10 cellular contexts compared by ENCODE assay signal in genomic region chr1:5770981-5771765, GRCh38.
DNase-seq lines count a peak whose midpoint lies in the region; ATAC-seq, FAIRE-seq and TF ChIP-seq lines count a peak whose summit lies in the region.
"Had no signal": no experiment of that assay in that cellular context is flagged by ENCODE, and none has a peak within 500 bp of the region (broad histone marks: within the 10 kb centered on the region; RNA-seq: fewer than 3 reads in every experiment).

No MANE protein-coding gene starts in this region.

- H3K4me3 ChIP-seq in H1 (ENCODE audit: extremely low read depth in 1 of 4, insufficient read depth in 2 of 4, low read depth in 3 of 4, low read length in 4 of 4) = no peak overlapping the region
- peak overlapping the region; percentile 22 for H3K4me3 ChIP-seq in psoas muscle
- no peak overlapping the region for H3K4me3 ChIP-seq in brain microvascular endothelial cell (ENCODE audit: low read depth, low read length)

- H3K4ac ChIP-seq in H9 (ENCODE audit: low read depth, low read length) (no peak overlapping the region), H1 (replicated peaks; ENCODE audit: insufficient read length, low read depth, low read length) (no peak overlapping the region)

- H4K20me1 ChIP-seq in H9 (ENCODE audit: control insufficient read depth, insufficient read depth, insufficient read length) (no peaks in the 10 kb centered on the region), H1 (replicated peaks in 1 of 2; ENCODE audit: control insufficient read depth in 1 of 2, insufficient read depth in 2 of 2, low read length in 2 of 2) (no peaks in the 10 kb centered on the region)

- H3K4me2 ChIP-seq in H9 (ENCODE audit: insufficient read depth, insufficient read length, low read length) (no peak overlapping the region), H1 (ENCODE audit: insufficient read depth in 1 of 2, low read depth in 2 of 2, low read length in 2 of 2) (no peak overlapping the region)

- peak in 2 of 4 donors; percentile 34 to 38 for ATAC-seq in psoas muscle
- ATAC-seq: activated naive CD8-positive, alpha-beta T cell treated with anti-CD3 and anti-CD28 coated beads, Interleukin-2, amount 50 U/mL, for 24 hours had no signal

- no peak overlapping the region for H2AK5ac ChIP-seq in H9 (ENCODE audit: insufficient read length, low read length)
- no peak overlapping the region for H2AK5ac ChIP-seq in H1 (ENCODE audit: low read depth, low read length)

- CTCF ChIA-PET in H1 (lab: Charles Lee; ENCODE audit: partially characterized antibody) = interaction anchor here (0.7 to 1.9 kb wide), 4 partner anchors 14 to 150 kb away, joined by 3 to 4 read pairs (median 3); no protein-coding TSS in a partner anchor

- H3K27me3 Mint-ChIP-seq in H9 (ENCODE audit: low read depth) = peaks cover 18% of the 10 kb centered on the region

- no peaks in the 10 kb centered on the region for H3K36me3 ChIP-seq in H1 (ENCODE audit: control insufficient read depth in 2 of 4, insufficient read depth in 4 of 4, low read length in 3 of 4)
- H3K36me3 ChIP-seq in psoas muscle (ENCODE audit: insufficient read depth in 1 of 2, low read depth in 1 of 2) = no peaks in the 10 kb centered on the region
- H3K36me3 ChIP-seq in brain microvascular endothelial cell (replicated peaks) = no peaks in the 10 kb centered on the region

- H3K79me2 ChIP-seq in H9 (ENCODE audit: insufficient read depth, low read length) (no peaks in the 10 kb centered on the region), H1 (ENCODE audit: control insufficient read depth in 1 of 2, insufficient read depth in 2 of 2, low read length in 2 of 2) (no peaks in the 10 kb centered on the region)

- H3K14ac ChIP-seq in H9 (ENCODE audit: insufficient read depth, low read length) (no peak overlapping the region; the same call in 1 of the 2 replicates), H1 (ENCODE audit: insufficient read length) (no peak overlapping the region)

- H3K36me3 Mint-ChIP-seq in H9 (ENCODE audit: insufficient read depth in 1 of 3, low read depth in 3 of 3) = no peaks in the 10 kb centered on the region

- H2BK12ac ChIP-seq in H9 (ENCODE audit: insufficient read length, low read depth, low read length) (no peak overlapping the region), H1 (ENCODE audit: low read depth, low read length) (0 out of 2 replicates have a peak overlapping the region, but pooled peaks have one; percentile 75)

- H3K23ac ChIP-seq in H9 (ENCODE audit: insufficient read length, low read depth, low read length) (no peak overlapping the region), H1 (ENCODE audit: insufficient read length) (no peak overlapping the region)

- H3K23me2 ChIP-seq in H9 (ENCODE audit: insufficient read length, low read depth, low read length, poor library complexity, severe bottlenecking) (peaks cover 4% of the 10 kb centered on the region), H1 (ENCODE audit: low read depth, low read length) (no peaks in the 10 kb centered on the region)

- H4K5ac ChIP-seq in H9 (ENCODE audit: insufficient read length, low read depth, low read length) (no peak overlapping the region), H1 (ENCODE audit: insufficient read length, low read depth, low read length) (no peak overlapping the region)

- H3K9me3 ChIP-seq in H9 (ENCODE audit: control insufficient read depth, low read depth, low read length) = no peaks in the 10 kb centered on the region
- no peaks in the 10 kb centered on the region for H3K9me3 ChIP-seq in H1 (ENCODE audit: insufficient read depth in 2 of 2, low read depth in 1 of 2, low read length in 1 of 2)
- no peaks in the 10 kb centered on the region for H3K9me3 ChIP-seq in psoas muscle

- H3K18ac ChIP-seq in H9 (ENCODE audit: insufficient read length, low read depth, low read length) = no peak overlapping the region
- H3K18ac ChIP-seq in H1 (ENCODE audit: extremely low read depth, low read length) = no peak overlapping the region

- no peak overlapping the region for H2BK5ac ChIP-seq in H9 (ENCODE audit: insufficient read length, low read length)
- no peak overlapping the region for H2BK5ac ChIP-seq in H1 (ENCODE audit: low read depth, low read length)

- H4K8ac ChIP-seq in H9 (replicated peaks; ENCODE audit: insufficient read length, low read depth, low read length) = no peak overlapping the region
- H4K8ac ChIP-seq in H1 (ENCODE audit: extremely low read depth, insufficient read depth, low read length) = peak overlapping the region; percentile 9; the same call in 1 of the 2 replicates

- no peak overlapping the region for H3K9ac ChIP-seq in H9 (ENCODE audit: extremely low read depth, insufficient read length, low read length)
- H3K9ac ChIP-seq in H1 (replicated peaks in 1 of 4; ENCODE audit: extremely low read depth in 1 of 4, low read depth in 3 of 4, low read length in 3 of 4) = no peak overlapping the region; a peak in 1 of 7 replicates

- H3K4me3 Mint-ChIP-seq in H9 = no peak overlapping the region
- H3K4me3 Mint-ChIP-seq: activated naive CD8-positive, alpha-beta T cell treated with anti-CD3 and anti-CD28 coated beads, Interleukin-2, amount 50 U/mL, for 24 hours had no signal

- H3K4me1 ChIP-seq in H9 (ENCODE audit: insufficient read depth, low read length) (peaks cover 4% of the 10 kb centered on the region; the same call in 1 of the 2 replicates), H1 (replicated peaks in 1 of 4; ENCODE audit: control insufficient read depth in 3 of 4, insufficient read depth in 4 of 4, low read length in 3 of 4) (peaks cover 0 to 16% (median 11%) of the 10 kb centered on the region in 4 experiments; a peak in 6 of 7 replicates), psoas muscle (no peaks in the 10 kb centered on the region)

- no peak overlapping the region for H3K27ac ChIP-seq in H9 (ENCODE audit: insufficient read length, low read depth, low read length)
- H3K27ac ChIP-seq in H1 (ENCODE audit: low read depth, low read length) = no peak overlapping the region
- H3K27ac ChIP-seq in psoas muscle = no peak overlapping the region
- H3K27ac ChIP-seq in brain microvascular endothelial cell = no peak overlapping the region

- intact Hi-C loops in psoas muscle (cut with DNase I) = no loop called here

- H3K9me3 Mint-ChIP-seq in H9 = peaks cover 0 to 3% of the 10 kb centered on the region in 2 experiments; a peak in 1 of 5 replicates
- H3K9me3 Mint-ChIP-seq: activated naive CD8-positive, alpha-beta T cell treated with anti-CD3 and anti-CD28 coated beads, Interleukin-2, amount 50 U/mL, for 24 hours had no signal

- H2BK120ac ChIP-seq in H9 (ENCODE audit: low read depth, low read length, poor library complexity, severe bottlenecking) (no peak overlapping the region), H1 (replicated peaks; ENCODE audit: low read depth, low read length) (no peak overlapping the region)

- peak overlapping the region; percentile 24 to 66 (median 26); a peak in 4 of 7 replicates for H3K27ac Mint-ChIP-seq in H9
- H3K27ac Mint-ChIP-seq: activated naive CD8-positive, alpha-beta T cell treated with anti-CD3 and anti-CD28 coated beads, Interleukin-2, amount 50 U/mL, for 24 hours had no signal

- WGBS in H9 (ENCODE audit: extremely low coverage, insufficient read length, low lambda C conversion rate) = no CpG with 5 or more reads among the region's 23 CpGs
- WGBS in H1 (ENCODE audit: extremely low coverage in 1 of 2, insufficient coverage in 1 of 2, insufficient read length in 1 of 2, insufficient replicate concordance in 2 of 2, low coverage in 1 of 2, low lambda C conversion rate in 2 of 2, missing lambda C conversion rate in 1 of 2), 2 experiments = 89% methylated on average over 23 of the region's 23 CpGs; no CpG with 5 or more reads in 1 of the 2 experiments
- 7 to 8% (median 8%) methylated on average over 23 of the region's 23 CpGs for WGBS in psoas muscle, 3 donors

- H4K91ac ChIP-seq in H9 (ENCODE audit: insufficient read length, low read depth, low read length) = no peak overlapping the region
- no peak overlapping the region for H4K91ac ChIP-seq in H1 (replicated peaks; ENCODE audit: insufficient read length, low read length)

- no peak for TF ChIP-seq EP300 in H1 (IDR thresholded peaks at IDR 0.05; ENCODE audit: borderline replicate concordance in 1 of 2, low read depth in 2 of 2, low read length in 2 of 2)

- H3K79me1 ChIP-seq in H9 (ENCODE audit: insufficient read depth, low read depth, low read length, poor library complexity, severe bottlenecking) (no peaks in the 10 kb centered on the region), H1 (ENCODE audit: low read depth, low read length) (no peaks in the 10 kb centered on the region)

- no peak for DNase-seq in H9
- peak; percentile 31 to 47 for DNase-seq in NOMO-1 (lab: John Stamatoyannopoulos, UW; ENCODE audit: unreplicated experiment in 2 of 2)
- DNase-seq in H1 (ENCODE audit: low read depth in 1 of 2, low spot score in 2 of 2) = no peak
- peak; percentile 28 to 66 for DNase-seq in psoas muscle
- DNase-seq in activated effector memory CD4-positive, alpha-beta T cell treated with Interleukin-2 at 50 U/mL for 16 hours = no peak
- no peak for DNase-seq in ACHN
- DNase-seq in brain microvascular endothelial cell = no peak
- DNase-seq: activated CD4-positive, CD25-positive, alpha-beta regulatory T cell treated with anti-CD3 and anti-CD28 coated beads, Interleukin-2, amount 50 U/mL, for 72 hours; activated naive CD8-positive, alpha-beta T cell treated with anti-CD3 and anti-CD28 coated beads, Interleukin-2, amount 50 U/mL, for 24 hours; stimulated activated CD4-positive, alpha-beta T cell treated with anti-CD3 and anti-CD28 coated beads, Interleukin-4, amount 100 ng/mL, for 1 hour had no signal

- TF ChIP-seq CTCF in H9 (conservative IDR thresholded peaks at IDR 0.05) = no peak
- no peak for TF ChIP-seq CTCF in H1 (IDR thresholded peaks at IDR 0.05; ENCODE audit: control extremely low read depth in 1 of 3, insufficient read depth in 1 of 3, low read depth in 1 of 3, low read length in 3 of 3)
- no peak for TF ChIP-seq CTCF in psoas muscle (IDR thresholded peaks at IDR 0.05)
- TF ChIP-seq CTCF in brain microvascular endothelial cell (IDR thresholded peaks at IDR 0.05; ENCODE audit: low read depth, low read length, missing control alignments) = no peak

- H2BK15ac ChIP-seq in H9 (ENCODE audit: low read depth, low read length) (no peak overlapping the region), H1 (ENCODE audit: low read length) (no peak overlapping the region; the same call in 1 of the 2 replicates)

- peaks cover 44 to 51% of the 10 kb centered on the region in 2 experiments for H3K4me1 Mint-ChIP-seq in H9
- H3K4me1 Mint-ChIP-seq: activated naive CD8-positive, alpha-beta T cell treated with anti-CD3 and anti-CD28 coated beads, Interleukin-2, amount 50 U/mL, for 24 hours had no signal

- no peak overlapping the region for H2AFZ ChIP-seq in H9 (ENCODE audit: low read length)
- no peak overlapping the region for H2AFZ ChIP-seq in H1 (ENCODE audit: low read length)

- no peak for FAIRE-seq in H1 (lab: Jason Lieb, UNC)

- H2BK20ac ChIP-seq in H9 (ENCODE audit: low read depth, low read length, poor library complexity, severe bottlenecking) = no peak overlapping the region
- H2BK20ac ChIP-seq in H1 (ENCODE audit: low read length) = 0 out of 2 replicates have a peak overlapping the region, but pooled peaks have one; percentile 25

- no peak for TF ChIP-seq RAD21 in H1 (IDR thresholded peaks at IDR 0.05 in 1 of 2, conservative IDR thresholded peaks at IDR 0.05 in 1 of 2; ENCODE audit: low read depth in 2 of 2, low read length in 2 of 2)

- in situ Hi-C loops in ACHN (cut with HindIII; ENCODE audit: low pct_ligation_motif_present, low pct_unique_long_range_greater_than_20kb, low sequenced_read_pairs) (no loop called here), brain microvascular endothelial cell (cut with HindIII; ENCODE audit: low pct_ligation_motif_present, low sequenced_read_pairs) (no loop called here)

- H3K27me3 ChIP-seq in H9 (ENCODE audit: insufficient read depth, low read length) (no peaks in the 10 kb centered on the region), H1 (replicated peaks in 1 of 4; ENCODE audit: control insufficient read depth in 3 of 4, extremely low read depth in 1 of 4, insufficient read depth in 3 of 4, low read length in 3 of 4) (peaks cover 0 to 3% (median 0%) of the 10 kb centered on the region in 4 experiments; a peak in 2 of 7 replicates), psoas muscle (ENCODE audit: insufficient read depth in 3 of 3, low read length in 2 of 3) (peaks cover 0 to 30% (median 8%) of the 10 kb centered on the region in 3 donors), brain microvascular endothelial cell (replicated peaks) (no peaks in the 10 kb centered on the region)

- TF ChIP-seq POLR2A in H1 (IDR thresholded peaks at IDR 0.05; ENCODE audit: control extremely low read depth in 1 of 2, low read depth in 2 of 2, low read length in 2 of 2) = no peak

- H3T11ph ChIP-seq in H9 (ENCODE audit: low read length) = no peak overlapping the region

- H3K56ac ChIP-seq in H9 (ENCODE audit: insufficient read length, low read depth, low read length) = no peak overlapping the region
- H3K56ac ChIP-seq in H1 (replicated peaks; ENCODE audit: insufficient read length, low read depth, low read length) = no peak overlapping the region

- POLR2A ChIA-PET in H1 (lab: Charles Lee; ENCODE audit: partially characterized antibody) = no interaction called here

Comparison
In these comparisons a context has a peak if more than half of its experiments do, and no peak if none do; other contexts are left out.
1. DNase-seq: peak in NOMO-1 (2 of 2) and psoas muscle (2 of 2); none in H9 (single experiment), H1 (0 of 2), activated effector memory CD4-positive, alpha-beta T cell treated with Interleukin-2 at 50 U/mL for 16 hours (single experiment), ACHN (single experiment) and brain microvascular endothelial cell (single experiment).